ENCODE assay signal across 1 cellular context in genomic region chr19:16069813-16070365, GRCh38.
TF ChIP-seq lines count a peak whose summit lies in the region.

No MANE protein-coding gene starts in this region.

TF ChIP-seq in K562, 482 proteins besides CTCF, POLR2A, EP300 and RAD21 (continued from another document):
- 0 out of 2 replicates have a peak, but pooled peaks have one; percentile 23 for TF ChIP-seq THAP12 (CRISPR knock-in tag; IDR thresholded peaks at IDR 0.05)
- TF ChIP-seq ZBTB7A (IDR thresholded peaks at IDR 0.05; ENCODE audit: borderline replicate concordance, control insufficient read depth, low read depth, low read length): peak; percentile 23; the same call in 1 of the 2 replicates
- TF ChIP-seq MYC (IDR thresholded peaks at IDR 0.05; ENCODE audit: low read depth, low read length): no peak
- TF ChIP-seq MYC (CRISPR knock-in tag; IDR thresholded peaks at IDR 0.05; ENCODE audit: borderline replicate concordance, low read depth): no peak
- TF ChIP-seq FOXP4 (CRISPR knock-in tag; IDR thresholded peaks at IDR 0.05; ENCODE audit: borderline replicate concordance): no peak
- no peak for TF ChIP-seq CREB1 (IDR thresholded peaks at IDR 0.05)
- TF ChIP-seq CREB1 (CRISPR knock-in tag; IDR thresholded peaks at IDR 0.05): 0 out of 2 replicates have a peak, but pooled peaks have one; percentile 16
- TF ChIP-seq ZNF740 (CRISPR knock-in tag; IDR thresholded peaks at IDR 0.05): no peak
- peak in 1 of 2 experiments; percentile 3; a peak in 1 of 4 replicates for TF ChIP-seq ZNF740 (tag; IDR thresholded peaks at IDR 0.05)
